Comparison of ENCODE assay signal across 25 cellular contexts in the genomic region with DNA sequence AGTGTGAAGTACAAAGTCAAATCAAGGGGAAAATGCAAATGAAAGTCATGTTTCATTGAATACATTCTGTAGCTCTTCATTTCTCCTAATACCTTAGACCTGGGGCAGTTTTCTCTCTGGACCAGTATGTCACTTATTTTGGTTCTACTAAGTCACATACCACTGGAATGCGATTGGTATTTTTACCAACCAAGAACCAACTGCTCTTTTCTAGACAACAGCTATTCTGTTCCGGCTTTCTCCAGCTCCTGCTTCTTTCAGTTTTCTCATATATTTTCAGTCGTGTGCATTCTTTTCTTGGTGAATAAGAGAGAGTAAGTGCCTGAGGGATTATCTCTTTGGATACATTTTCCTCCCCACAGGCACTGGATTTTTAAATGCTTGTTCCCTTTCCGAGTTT. TPM values are rescaled to one million over a fixed set of nuclear protein-coding genes. Genes with fewer than 3 reads are reported as not detected.
DNase-seq lines count a peak whose midpoint lies in the region; ATAC-seq and TF ChIP-seq lines count a peak whose summit lies in the region.
"Had no signal": no experiment of that assay in that cellular context is flagged by ENCODE, and none has a peak within 500 bp of the region (broad histone marks: within the 10 kb centered on the region; RNA-seq: fewer than 3 reads in every experiment).

No MANE protein-coding gene starts in this region.

- intact Hi-C loops in A673 (cut with micrococcal nuclease; ENCODE audit: unreplicated experiment) (no loop called here), gastrocnemius medialis (cut with DNase I; ENCODE audit: low total_unique reads) (no loop called here)

- TF ChIP-seq CTCF in A673 (conservative IDR thresholded peaks at IDR 0.05; ENCODE audit: low read depth, low read length) = no peak
- no peak for TF ChIP-seq CTCF in Peyer's patch (IDR thresholded peaks at IDR 0.05)
- no peak for TF ChIP-seq CTCF in gastrocnemius medialis (IDR thresholded peaks at IDR 0.05 in 4 of 5, conservative IDR thresholded peaks at IDR 0.05 in 1 of 5)

- H3K27me3 ChIP-seq in A673 (replicated peaks; ENCODE audit: insufficient read depth, low read depth, low read length, poor library complexity) = peaks cover 5% of the 10 kb centered on the region
- H3K27me3 ChIP-seq in Peyer's patch = no peaks in the 10 kb centered on the region
- peaks cover 0 to 5% (median 0%) of the 10 kb centered on the region in 3 donors for H3K27me3 ChIP-seq in gastrocnemius medialis
- H3K27me3 ChIP-seq: right atrium auricular region had no signal

- no peak for ATAC-seq in gastrocnemius medialis
- ATAC-seq: gastroesophageal sphincter had no signal

- in situ Hi-C loops in gastrocnemius medialis (cut with MboI; ENCODE audit: low sequenced_read_pairs in 4 of 4) = no loop called here

- no peak for TF ChIP-seq POLR2A in Peyer's patch (IDR thresholded peaks at IDR 0.05)
- TF ChIP-seq POLR2A in gastrocnemius medialis (IDR thresholded peaks at IDR 0.05) = no peak

- POLR2A ChIA-PET in A673 (lab: Charles Lee; ENCODE audit: low non-redundant PET) = no interaction called here

- H3K4me3 ChIP-seq in A673 (ENCODE audit: low read depth, low read length, poor library complexity, severe bottlenecking) (peak overlapping the region; percentile 9), Peyer's patch (peak overlapping the region in 1 of 4 donors; percentile 15), gastrocnemius medialis (no peak overlapping the region)
- H3K4me3 ChIP-seq: gastroesophageal sphincter, left ventricle myocardium inferior, right atrium auricular region had no signal

- no peak overlapping the region for H3K27ac ChIP-seq in A673 (ENCODE audit: low read depth, low read length, poor library complexity, severe bottlenecking)
- H3K27ac ChIP-seq in Peyer's patch = peak overlapping the region in 2 of 4 donors; percentile 3 to 10
- no peak overlapping the region for H3K27ac ChIP-seq in gastrocnemius medialis
- H3K27ac ChIP-seq: gastroesophageal sphincter, KMS-11, left ventricle myocardium inferior, right atrium auricular region had no signal

- no TSS peak for BruUV-seq in A673 (replicated peaks; lab: Mats Ljungman, UMichigan)

- H3K4me1 ChIP-seq in A673 (ENCODE audit: insufficient read depth, low read length, poor library complexity, severe bottlenecking) (peaks cover 10% of the 10 kb centered on the region), Peyer's patch (peaks cover 0 to 7% (median 0%) of the 10 kb centered on the region in 4 donors), gastrocnemius medialis (no peaks in the 10 kb centered on the region)
- H3K4me1 ChIP-seq: gastroesophageal sphincter, left ventricle myocardium inferior, right atrium auricular region had no signal

- no peak for DNase-seq in A673 (ENCODE audit: low spot score)
- DNase-seq in M059J (ENCODE audit: low read depth) = peak; percentile 51
- DNase-seq in astrocyte of the hippocampus (ENCODE audit: low read depth, low spot score) = peak; percentile 68
- peak; percentile 87 for DNase-seq in kidney tubule cell (ENCODE audit: low spot score)
- no peak for DNase-seq in DMS 273 (lab: John Stamatoyannopoulos, UW; ENCODE audit: unreplicated experiment)
- DNase-seq in Peyer's patch = no peak
- no peak for DNase-seq in DMS 273 treated with DMSO at 0.1 percent for 48 hours (lab: John Stamatoyannopoulos, UW)
- DNase-seq in gastrocnemius medialis = no peak
- DNase-seq: activated CD4-positive, alpha-beta memory T cell treated with anti-CD3 and anti-CD28 coated beads, Interleukin-2, amount 10 ng/mL, durations not matched to agents 7 days and 5 days; activated CD4-positive, CD25-positive, alpha-beta regulatory T cell; erythroblast; left ventricle myocardium inferior; NCI-H1092; NCI-H2029 treated with DMSO at 0.1 percent for 48 hours; SIG-M5; stimulated activated CD4-positive, alpha-beta T cell treated with anti-CD3 and anti-CD28 coated beads, Interleukin-15, amount 100 ng/mL, for 24 hours; T-helper 9 cell had no signal

- CTCF ChIA-PET in A673 (lab: Charles Lee) = no interaction called here

- no peaks in the 10 kb centered on the region for H3K9me3 ChIP-seq in A673 (ENCODE audit: low read depth, low read length, poor library complexity, severe bottlenecking)
- H3K9me3 ChIP-seq in Peyer's patch = no peaks in the 10 kb centered on the region
- H3K9me3 ChIP-seq in gastrocnemius medialis = no peaks in the 10 kb centered on the region
- H3K9me3 ChIP-seq: gastroesophageal sphincter, left ventricle myocardium inferior, right atrium auricular region had no signal

- H3K36me3 ChIP-seq in A673 (ENCODE audit: insufficient read depth, low read length, poor library complexity, severe bottlenecking) (no peaks in the 10 kb centered on the region), Peyer's patch (no peaks in the 10 kb centered on the region), gastrocnemius medialis (no peaks in the 10 kb centered on the region)
- H3K36me3 ChIP-seq: gastroesophageal sphincter, left ventricle myocardium inferior, right atrium auricular region had no signal

RNA-seq across cellular contexts. Expression of a gene that starts 39.2 kb away (rescaled TPM):
- total RNA-seq in A673 (2021) (not detected in 2 replicates), Peyer's patch (not detected), gastrocnemius medialis (not detected)
- not detected in 2 replicates for total RNA-seq in M059J (2014; rRNA removed; shearing (Covaris generic))
- total RNA-seq: activated CD4-positive, alpha-beta memory T cell treated with anti-CD3 and anti-CD28 coated beads, Interleukin-2, amount 10 ng/mL, durations not matched to agents 7 days and 5 days; dermis microvascular lymphatic vessel endothelial cell; gastroesophageal sphincter; HT-29; left ventricle myocardium inferior; mucosa of gallbladder; NCI-H460; right atrium auricular region; temporal lobe had no signal

Comparison
In these comparisons a context has a peak if more than half of its experiments do, and no peak if none do; other contexts are left out.
1. DNase-seq: peak in M059J (single experiment), astrocyte of the hippocampus (single experiment) and kidney tubule cell (single experiment); none in A673 (single experiment), DMS 273 (single experiment), Peyer's patch (0 of 3), DMS 273 treated with DMSO at 0.1 percent for 48 hours (single experiment) and gastrocnemius medialis (0 of 2).